In genomic region chr15:48331796-48332641, GRCh38 we compare ENCODE assay signal across 1 cellular context.
TF ChIP-seq lines count a peak whose summit lies in the region.

No MANE protein-coding gene starts in this region.

TF ChIP-seq in HCT116, 20 proteins besides CTCF, POLR2A, EP300 and RAD21 (continued from another document):
- no peak for TF ChIP-seq REST (IDR thresholded peaks at IDR 0.05; ENCODE audit: low read depth)
- no peak; the same call in 1 of the 2 replicates for TF ChIP-seq ZFX (IDR thresholded peaks at IDR 0.05)
- 0 out of 2 replicates have a peak, but pooled peaks have one; percentile 8 for TF ChIP-seq FOSL1 (IDR thresholded peaks at IDR 0.05; ENCODE audit: low read depth)
- TF ChIP-seq JUND (IDR thresholded peaks at IDR 0.05): no peak
- TF ChIP-seq MAX (IDR thresholded peaks at IDR 0.05): peak; percentile 45
- TF ChIP-seq YY1 (IDR thresholded peaks at IDR 0.05; ENCODE audit: extremely low read depth, insufficient replicate concordance, low read depth, low read length): no peak
- no peak for TF ChIP-seq SRF (IDR thresholded peaks at IDR 0.05; ENCODE audit: low read depth)
TF ChIP-seq in HCT116: peak in this region for 4.
